Comparison of ENCODE assay signal across 13 cellular contexts in genomic region chr6:11244387-11245126, GRCh38.
"Had no signal": no experiment of that assay in that cellular context is flagged by ENCODE, and none has a peak within 500 bp of the region (broad histone marks: within the 10 kb centered on the region; RNA-seq: fewer than 3 reads in every experiment).

No MANE protein-coding gene starts in this region.

- H3K9me3 ChIP-seq: thyroid gland had no signal

- ATAC-seq: activated naive CD4-positive, alpha-beta T cell treated with anti-CD3 and anti-CD28 coated beads, Interleukin-2, amount 50 U/mL, for 72 hours; natural killer cell had no signal

- DNase-seq: activated CD4-positive, alpha-beta T cell treated with anti-CD3 and anti-CD28 coated beads, Interleukin-2, amount 50 U/mL, for 1 hour; activated gamma-delta T cell treated with Interleukin-2 at 50 U/mL for 16 hours; amniotic stem cell; dermis blood vessel endothelial cell; effector memory CD4-positive, alpha-beta T cell; esophagus squamous epithelium; natural killer cell; posterior cingulate gyrus; retina; SW 1271; thyroid gland had no signal

- H3K4me3 Mint-ChIP-seq: natural killer cell had no signal

- H3K27ac Mint-ChIP-seq: activated naive CD4-positive, alpha-beta T cell treated with anti-CD3 and anti-CD28 coated beads, Interleukin-2, amount 50 U/mL, for 72 hours had no signal

- H3K27ac ChIP-seq: cardiac muscle cell, thyroid gland had no signal

- H3K36me3 ChIP-seq: cardiac muscle cell, esophagus squamous epithelium, thyroid gland had no signal

- H3K9me3 Mint-ChIP-seq: natural killer cell had no signal

- H3K4me3 ChIP-seq: cardiac muscle cell, esophagus squamous epithelium, thyroid gland had no signal

- H3K27me3 ChIP-seq: cardiac muscle cell, esophagus squamous epithelium, thyroid gland had no signal
